In the genomic region with DNA sequence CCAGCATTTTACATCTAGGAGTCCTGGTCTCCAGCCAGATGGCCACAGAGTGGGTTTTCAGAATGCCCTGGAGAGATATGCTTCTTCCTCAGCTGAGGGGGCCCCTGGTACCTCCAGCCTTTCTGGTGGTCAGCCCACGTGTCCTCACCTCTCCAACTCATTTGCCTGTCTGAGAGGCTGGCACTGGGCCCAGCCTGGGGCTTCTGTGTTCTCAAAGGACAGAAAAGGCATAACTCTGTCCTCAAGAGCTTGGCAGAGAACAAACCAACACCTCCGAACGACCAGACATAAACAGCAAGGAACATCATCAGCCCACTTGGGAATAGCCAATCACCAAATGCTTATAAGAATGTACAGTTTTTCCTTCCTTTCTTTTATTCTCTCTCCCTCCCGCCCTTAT, we compare ENCODE assay signal across 17 cellular contexts. TPM values are rescaled to one million over a fixed set of nuclear protein-coding genes. Genes with fewer than 3 reads are reported as not detected.
DNase-seq lines count a peak whose midpoint lies in the region; ATAC-seq and TF ChIP-seq lines count a peak whose summit lies in the region.
"Had no signal": no experiment of that assay in that cellular context is flagged by ENCODE, and none has a peak within 500 bp of the region (broad histone marks: within the 10 kb centered on the region; RNA-seq: fewer than 3 reads in every experiment).

No MANE protein-coding gene starts in this region.

- H3K27ac ChIP-seq in ACC112 (ENCODE audit: low read depth, low read length): peak overlapping the region; percentile 96
- H3K27ac ChIP-seq: WERI-Rb-1 had no signal

- no peak overlapping the region for H3K4me3 Mint-ChIP-seq in osteocyte (ENCODE audit: unreplicated experiment)

- H3K36me3 Mint-ChIP-seq in osteocyte (ENCODE audit: unreplicated experiment): peaks cover 5% of the 10 kb centered on the region

- H3K4me1 ChIP-seq in ACC112 (ENCODE audit: control insufficient read depth, insufficient read depth, low read length, unreplicated experiment): peaks cover 70% of the 10 kb centered on the region

- H3K27me3 Mint-ChIP-seq in osteocyte (ENCODE audit: unreplicated experiment): no peaks in the 10 kb centered on the region

- no peak overlapping the region for H2AFZ ChIP-seq in ACC112 (ENCODE audit: low read length, unreplicated experiment)

- TF ChIP-seq CTCF in fibroblast of villous mesenchyme (IDR thresholded peaks at IDR 0.05; ENCODE audit: insufficient read depth, low read depth, low read length) (no peak), osteocyte (IDR thresholded peaks at IDR 0.05) (no peak)

- H3K36me3 ChIP-seq in ACC112 (ENCODE audit: insufficient read depth, low read length): peaks cover 17% of the 10 kb centered on the region
- H3K36me3 ChIP-seq: WERI-Rb-1 had no signal

- H3K4me1 Mint-ChIP-seq in osteocyte (ENCODE audit: unreplicated experiment): peaks cover 58% of the 10 kb centered on the region

- H3K27ac Mint-ChIP-seq in osteocyte (ENCODE audit: unreplicated experiment): peak overlapping the region; percentile 95

- no peak for TF ChIP-seq POLR2A in GM18505 (IDR thresholded peaks at IDR 0.05; ENCODE audit: borderline replicate concordance, extremely low read depth, insufficient read depth, insufficient read length)

- DNase-seq in RPMI7951 (ENCODE audit: low read depth) (peak; percentile 68), fibroblast of villous mesenchyme (ENCODE audit: low read depth) (peak; percentile 57), osteocyte (ENCODE audit: extremely low spot score, unreplicated experiment) (no peak), NCI-H1930 (lab: John Stamatoyannopoulos, UW) (no peak), DMS 273 treated with DMSO at 0.1 percent for 48 hours (lab: John Stamatoyannopoulos, UW) (no peak)
- DNase-seq: activated CD8-positive, alpha-beta memory T cell treated with anti-CD3 and anti-CD28 coated beads, Interleukin-2, amount 50 U/mL, for 48 hours; anterior cingulate cortex; Karpas-422; NCI-H446 treated with DMSO at 0.1 percent for 48 hours; occipital lobe; SHP77 treated with DMSO at 0.1 percent for 48 hours; WERI-Rb-1 had no signal

- H3K27me3 ChIP-seq in ACC112 (ENCODE audit: insufficient read depth, low read length): no peaks in the 10 kb centered on the region

- no peaks in the 10 kb centered on the region for H3K9me3 Mint-ChIP-seq in osteocyte (ENCODE audit: unreplicated experiment)

- H3K4me3 ChIP-seq in ACC112 (ENCODE audit: low read depth, low read length): peak overlapping the region; percentile 16; the same call in 1 of the 2 replicates
- no peak overlapping the region for H3K4me3 ChIP-seq in fibroblast of villous mesenchyme (ENCODE audit: low read depth, low read length)

- H3K79me2 ChIP-seq in ACC112 (ENCODE audit: control insufficient read depth, insufficient read depth, low read length, unreplicated experiment): peaks cover 70% of the 10 kb centered on the region

- ATAC-seq in GM18505 (IDR thresholded peaks at IDR 0.05; ENCODE audit: unreplicated experiment) (no peak), GM19397 (IDR thresholded peaks at IDR 0.05; ENCODE audit: unreplicated experiment) (no peak)
- ATAC-seq: HCT116 had no signal

RNA-seq across cellular contexts. Expression of gene ENG, which starts 17.1 kb away (rescaled TPM):
- 32.1 and 34.8 TPM in 2 replicates for total RNA-seq in RPMI7951 (2014; rRNA removed; shearing (Covaris generic))
- total RNA-seq in fibroblast of villous mesenchyme (25.8 and 30.7 TPM in 2 replicates), osteocyte (140 and 143 TPM in 2 replicates)

RNA-seq across cellular contexts. Expression of gene FPGS, which starts 34.7 kb away (rescaled TPM):
- 29.7 and 38.4 TPM in 2 replicates for total RNA-seq in RPMI7951 (2014; rRNA removed; shearing (Covaris generic))
- total RNA-seq in fibroblast of villous mesenchyme: 77.7 and 93.7 TPM in 2 replicates
- 58.7 and 65.1 TPM in 2 replicates for total RNA-seq in osteocyte

RNA-seq across cellular contexts. Expression of gene AK1, which starts 40.1 kb away (rescaled TPM):
- total RNA-seq in RPMI7951 (2014; rRNA removed; shearing (Covaris generic)): 57.7 and 61.9 TPM in 2 replicates
- total RNA-seq in fibroblast of villous mesenchyme (37.1 and 43.8 TPM in 2 replicates), osteocyte (57.6 and 65.8 TPM in 2 replicates)

RNA-seq across cellular contexts. Expression of gene CDK9, which starts 51.5 kb away (rescaled TPM):
- 15.6 and 20.7 TPM in 2 replicates for total RNA-seq in RPMI7951 (2014; rRNA removed; shearing (Covaris generic))
- total RNA-seq in fibroblast of villous mesenchyme: 37.0 and 50.1 TPM in 2 replicates
- total RNA-seq in osteocyte: 78.0 and 78.5 TPM in 2 replicates

RNA-seq across cellular contexts. Expression of gene SH2D3C, which starts 58.9 kb away (rescaled TPM):
- total RNA-seq in RPMI7951 (2014; rRNA removed; shearing (Covaris generic)): 0.12 and 0.29 TPM in 2 replicates
- 0.32 and 0.43 TPM in 2 replicates for total RNA-seq in fibroblast of villous mesenchyme
- 19.3 and 20.4 TPM in 2 replicates for total RNA-seq in osteocyte
- total RNA-seq: Daoy had no signal

Comparison
In these comparisons a context has a peak if more than half of its experiments do, and no peak if none do; other contexts are left out.
1. DNase-seq: peak in RPMI7951 (single experiment) and fibroblast of villous mesenchyme (single experiment); none in osteocyte (single experiment), NCI-H1930 (0 of 2) and DMS 273 treated with DMSO at 0.1 percent for 48 hours (single experiment).